Comparison of ENCODE assay signal across 1 cellular context in genomic region chr10:42691361-42692120, GRCh38.
TF ChIP-seq lines count a peak whose summit lies in the region.

No MANE protein-coding gene starts in this region.

TF ChIP-seq in GM12878, 131 proteins besides CTCF, POLR2A, EP300 and RAD21 (continued from another document):
- TF ChIP-seq, protein P1, sequence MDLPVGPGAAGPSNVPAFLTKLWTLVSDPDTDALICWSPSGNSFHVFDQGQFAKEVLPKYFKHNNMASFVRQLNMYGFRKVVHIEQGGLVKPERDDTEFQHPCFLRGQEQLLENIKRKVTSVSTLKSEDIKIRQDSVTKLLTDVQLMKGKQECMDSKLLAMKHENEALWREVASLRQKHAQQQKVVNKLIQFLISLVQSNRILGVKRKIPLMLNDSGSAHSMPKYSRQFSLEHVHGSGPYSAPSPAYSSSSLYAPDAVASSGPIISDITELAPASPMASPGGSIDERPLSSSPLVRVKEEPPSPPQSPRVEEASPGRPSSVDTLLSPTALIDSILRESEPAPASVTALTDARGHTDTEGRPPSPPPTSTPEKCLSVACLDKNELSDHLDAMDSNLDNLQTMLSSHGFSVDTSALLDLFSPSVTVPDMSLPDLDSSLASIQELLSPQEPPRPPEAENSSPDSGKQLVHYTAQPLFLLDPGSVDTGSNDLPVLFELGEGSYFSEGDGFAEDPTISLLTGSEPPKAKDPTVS (IDR thresholded peaks at IDR 0.05; ENCODE audit: low read depth, low read length): no peak
TF ChIP-seq in GM12878: peak in this region for 0.
